Comparison of ENCODE assay signal across 1 cellular context in genomic region chr4:20698820-20699219, GRCh38.
TF ChIP-seq lines count a peak whose summit lies in the region.

No MANE protein-coding gene starts in this region.

TF ChIP-seq in K562, 482 proteins besides CTCF, POLR2A, EP300 and RAD21 (continued from another document and continues in another):
- TF ChIP-seq ZBTB34 (CRISPR knock-in tag; IDR thresholded peaks at IDR 0.05), result no peak
- no peak for TF ChIP-seq MAZ (CRISPR knock-in tag; conservative IDR thresholded peaks at IDR 0.05 in 1 of 2, IDR thresholded peaks at IDR 0.05 in 1 of 2)
- TF ChIP-seq ELF4 (CRISPR knock-in tag; IDR thresholded peaks at IDR 0.05), result peak; percentile 53; the same call in 1 of the 2 replicates
- TF ChIP-seq AFF4 (CRISPR knock-in tag; IDR thresholded peaks at IDR 0.05), result no peak
- no peak for TF ChIP-seq ZNF699 (CRISPR knock-in tag; IDR thresholded peaks at IDR 0.05; ENCODE audit: insufficient replicate concordance)
- peak; percentile 59; the same call in 1 of the 2 replicates for TF ChIP-seq KHSRP (IDR thresholded peaks at IDR 0.05)
- TF ChIP-seq HDAC2 (IDR thresholded peaks at IDR 0.05), result no peak
- TF ChIP-seq MEIS2 (IDR thresholded peaks at IDR 0.05; ENCODE audit: partially characterized antibody), result peak; percentile 94
- no peak for TF ChIP-seq ZBTB49 (CRISPR knock-in tag; IDR thresholded peaks at IDR 0.05; ENCODE audit: borderline replicate concordance)
- TF ChIP-seq ZNF407 (IDR thresholded peaks at IDR 0.05; ENCODE audit: low read depth), result no peak
- no peak for TF ChIP-seq STAT5B (CRISPR knock-in tag; IDR thresholded peaks at IDR 0.05)
- TF ChIP-seq ZNF134 (CRISPR knock-in tag; conservative IDR thresholded peaks at IDR 0.05), result 0 out of 2 replicates have a peak, but pooled peaks have one; percentile 28
- peak; percentile 20 for TF ChIP-seq TBP (optimal IDR thresholded peaks at IDR 0.05; ENCODE audit: low read depth, low read length)
- TF ChIP-seq NCOA4 (IDR thresholded peaks at IDR 0.05; ENCODE audit: partially characterized antibody), result no peak
- TF ChIP-seq STAG1 (CRISPR knock-in tag; IDR thresholded peaks at IDR 0.05; ENCODE audit: borderline replicate concordance), result no peak
- TF ChIP-seq ZNF174 (CRISPR knock-in tag; IDR thresholded peaks at IDR 0.05), result no peak
- peak; percentile 90 for TF ChIP-seq SMARCA4 (IDR thresholded peaks at IDR 0.05)
- TF ChIP-seq ZNF740 (CRISPR knock-in tag; IDR thresholded peaks at IDR 0.05), result no peak
- no peak for TF ChIP-seq ZNF740 (tag; IDR thresholded peaks at IDR 0.05)
- no peak for TF ChIP-seq ZNF431 (CRISPR knock-in tag; IDR thresholded peaks at IDR 0.05)
- no peak for TF ChIP-seq ZBTB2 (IDR thresholded peaks at IDR 0.05)
- TF ChIP-seq NFIC (IDR thresholded peaks at IDR 0.05), result peak; percentile 79
- TF ChIP-seq NR2C1 (IDR thresholded peaks at IDR 0.05), result peak; percentile 70
- peak; percentile 67 for TF ChIP-seq NR2C1 (tag; IDR thresholded peaks at IDR 0.05)
- TF ChIP-seq CC2D1A (IDR thresholded peaks at IDR 0.05), result peak; percentile 39; the same call in 1 of the 2 replicates
- peak; percentile 35 for TF ChIP-seq BRD9 (IDR thresholded peaks at IDR 0.05; ENCODE audit: low read depth, partially characterized antibody)
- no peak for TF ChIP-seq ZBTB33 (CRISPR knock-in tag; IDR thresholded peaks at IDR 0.05)
- no peak for TF ChIP-seq MYC (IDR thresholded peaks at IDR 0.05; ENCODE audit: low read depth, low read length)
- no peak for TF ChIP-seq MYC (CRISPR knock-in tag; IDR thresholded peaks at IDR 0.05; ENCODE audit: borderline replicate concordance, low read depth)
- no peak for TF ChIP-seq EGR1 (conservative IDR thresholded peaks at IDR 0.05)
- TF ChIP-seq ATF4 (CRISPR knock-in tag; IDR thresholded peaks at IDR 0.05), result peak; percentile 47; the same call in 1 of the 2 replicates
- no peak for TF ChIP-seq MCM7 (IDR thresholded peaks at IDR 0.05)
- TF ChIP-seq MCM5 (IDR thresholded peaks at IDR 0.05; ENCODE audit: low read depth), result no peak
